ENCODE assay signal across 8 cellular contexts in the genomic region with DNA sequence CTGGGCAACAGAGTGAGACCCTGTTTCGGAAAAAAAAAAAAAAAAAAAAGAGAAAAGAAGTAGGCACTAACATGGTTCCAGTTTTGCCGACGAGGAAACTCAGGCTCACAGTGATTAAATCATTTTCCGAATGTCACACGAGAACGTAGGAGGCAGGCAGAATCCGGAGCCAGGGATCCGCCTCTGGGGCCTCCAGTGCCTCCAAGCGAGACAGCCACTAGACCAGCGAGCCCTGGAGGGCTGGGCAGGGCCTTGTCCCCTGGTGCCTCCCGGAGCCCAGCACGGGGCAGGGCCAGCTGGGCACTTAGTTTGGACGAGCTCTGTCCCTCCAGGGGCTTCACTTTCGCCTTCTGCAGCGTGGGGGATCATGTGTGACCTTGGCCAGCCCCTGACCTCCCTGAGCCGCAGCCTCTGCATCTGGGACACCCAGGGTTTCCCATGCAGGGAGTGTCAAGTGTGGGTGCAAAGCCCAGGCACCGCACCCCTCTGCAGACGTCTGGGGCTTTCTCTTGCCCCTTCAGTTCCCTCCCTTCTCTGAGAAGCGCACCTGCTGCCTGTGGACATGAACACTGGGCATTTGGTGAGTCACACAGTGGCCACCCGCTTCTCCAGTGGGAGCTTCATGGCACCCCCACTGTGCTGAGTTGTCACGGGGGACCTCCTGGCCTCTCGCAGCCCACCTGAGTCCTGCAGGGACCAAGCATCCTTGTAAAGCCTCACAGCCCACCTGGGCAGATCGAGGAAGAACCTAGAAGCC.
DNase-seq lines count a peak whose midpoint lies in the region; ATAC-seq and TF ChIP-seq lines count a peak whose summit lies in the region.

No MANE protein-coding gene starts in this region.

- H3K4me1 Mint-ChIP-seq in T-helper 1 cell treated with Interleukin-12 subunit alpha and Interleukin-12 subunit beta and Interleukin-4 antibody, amounts not matched to agents 30 μg/mL and 1 μg/mL, for 36 hours (ENCODE audit: low read depth), result peaks cover 21% of the 10 kb centered on the region
- peaks cover 12% of the 10 kb centered on the region for H3K4me1 Mint-ChIP-seq in WTC11

- CTCF ChIA-PET in WTC11 (lab: Charles Lee), result interaction anchor here (1.0 to 1.4 kb wide), 2 partner anchors 37 to 240 kb away, joined by 3 to 4 read pairs; no protein-coding TSS in a partner anchor

- DNase-seq in T-helper 1 cell, result no peak
- DNase-seq in WTC11 (ENCODE audit: low spot score), result no peak
- DNase-seq in COR-L47 (lab: John Stamatoyannopoulos, UW), result no peak
- DNase-seq in stimulated activated CD4-positive, alpha-beta T cell treated with anti-CD3 and anti-CD28 coated beads, Interleukin-4, amount 100 ng/mL, for 4 hours, result no peak

- no peak for ATAC-seq in WTC11
- no peak for ATAC-seq in HG03196 (IDR thresholded peaks at IDR 0.05; ENCODE audit: unreplicated experiment)

- H3K27me3 Mint-ChIP-seq in T-helper 1 cell treated with Interleukin-12 subunit alpha and Interleukin-12 subunit beta and Interleukin-4 antibody, amounts not matched to agents 30 μg/mL and 1 μg/mL, for 36 hours (ENCODE audit: low read depth), result peaks cover 6% of the 10 kb centered on the region
- H3K27me3 Mint-ChIP-seq in WTC11 (ENCODE audit: low read depth), result no peaks in the 10 kb centered on the region

- peak overlapping the region; percentile 70 for H3K4me3 Mint-ChIP-seq in T-helper 1 cell treated with Interleukin-12 subunit alpha and Interleukin-12 subunit beta and Interleukin-4 antibody, amounts not matched to agents 30 μg/mL and 1 μg/mL, for 36 hours
- H3K4me3 Mint-ChIP-seq in WTC11, result no peak overlapping the region

- peak overlapping the region; percentile 6 for H3K27ac Mint-ChIP-seq in T-helper 1 cell treated with Interleukin-12 subunit alpha and Interleukin-12 subunit beta and Interleukin-4 antibody, amounts not matched to agents 30 μg/mL and 1 μg/mL, for 36 hours
- peak overlapping the region; percentile 92 for H3K27ac Mint-ChIP-seq in WTC11

- H3K9ac ChIP-seq in iPS-18a (ENCODE audit: low read length), result peak overlapping the region; percentile 19

- H3K9me3 ChIP-seq in iPS-18a (ENCODE audit: control insufficient read depth, low read depth, low read length), result no peaks in the 10 kb centered on the region

- no peaks in the 10 kb centered on the region for H3K36me3 Mint-ChIP-seq in T-helper 1 cell treated with Interleukin-12 subunit alpha and Interleukin-12 subunit beta and Interleukin-4 antibody, amounts not matched to agents 30 μg/mL and 1 μg/mL, for 36 hours (ENCODE audit: low read depth)
- H3K36me3 Mint-ChIP-seq in WTC11, result no peaks in the 10 kb centered on the region

- POLR2A ChIA-PET in WTC11 (lab: Charles Lee), result interaction anchor here (0.6 kb wide), 1 partner anchor 345 kb away, joined by 3 read pairs; no protein-coding TSS in a partner anchor

- no peaks in the 10 kb centered on the region for H3K36me3 ChIP-seq in iPS-18a (ENCODE audit: control insufficient read depth, low read depth, low read length)

- no peaks in the 10 kb centered on the region for H3K4me1 ChIP-seq in iPS-18a (ENCODE audit: control insufficient read depth, low read depth, low read length)

- TF ChIP-seq CTCF in WTC11 (IDR thresholded peaks at IDR 0.05), result no peak

- H3K27ac ChIP-seq in iPS-18a (ENCODE audit: low read length) (no peak overlapping the region), temporal lobe (ENCODE audit: low read depth, low read length) (peak overlapping the region; percentile 94)

- no peaks in the 10 kb centered on the region for H3K9me3 Mint-ChIP-seq in T-helper 1 cell treated with Interleukin-12 subunit alpha and Interleukin-12 subunit beta and Interleukin-4 antibody, amounts not matched to agents 30 μg/mL and 1 μg/mL, for 36 hours
- no peaks in the 10 kb centered on the region for H3K9me3 Mint-ChIP-seq in WTC11

- no peak overlapping the region for H3K4me3 ChIP-seq in iPS-18a (ENCODE audit: low read length)

- no peaks in the 10 kb centered on the region for H3K27me3 ChIP-seq in iPS-18a (ENCODE audit: control insufficient read depth, insufficient read depth, low read length)

TF ChIP-seq in WTC11, 78 proteins besides CTCF, POLR2A, EP300 and RAD21 (continues in another document):
- no peak for TF ChIP-seq ZNF317 (CRISPR knock-in tag; IDR thresholded peaks at IDR 0.05; ENCODE audit: borderline replicate concordance, low read depth)
- no peak for TF ChIP-seq NR1H2 (CRISPR knock-in tag; IDR thresholded peaks at IDR 0.05)
- no peak for TF ChIP-seq GTF2I (CRISPR knock-in tag; conservative IDR thresholded peaks at IDR 0.05)
- no peak for TF ChIP-seq ZNF138 (CRISPR knock-in tag; conservative IDR thresholded peaks at IDR 0.05)
- TF ChIP-seq, protein P1, sequence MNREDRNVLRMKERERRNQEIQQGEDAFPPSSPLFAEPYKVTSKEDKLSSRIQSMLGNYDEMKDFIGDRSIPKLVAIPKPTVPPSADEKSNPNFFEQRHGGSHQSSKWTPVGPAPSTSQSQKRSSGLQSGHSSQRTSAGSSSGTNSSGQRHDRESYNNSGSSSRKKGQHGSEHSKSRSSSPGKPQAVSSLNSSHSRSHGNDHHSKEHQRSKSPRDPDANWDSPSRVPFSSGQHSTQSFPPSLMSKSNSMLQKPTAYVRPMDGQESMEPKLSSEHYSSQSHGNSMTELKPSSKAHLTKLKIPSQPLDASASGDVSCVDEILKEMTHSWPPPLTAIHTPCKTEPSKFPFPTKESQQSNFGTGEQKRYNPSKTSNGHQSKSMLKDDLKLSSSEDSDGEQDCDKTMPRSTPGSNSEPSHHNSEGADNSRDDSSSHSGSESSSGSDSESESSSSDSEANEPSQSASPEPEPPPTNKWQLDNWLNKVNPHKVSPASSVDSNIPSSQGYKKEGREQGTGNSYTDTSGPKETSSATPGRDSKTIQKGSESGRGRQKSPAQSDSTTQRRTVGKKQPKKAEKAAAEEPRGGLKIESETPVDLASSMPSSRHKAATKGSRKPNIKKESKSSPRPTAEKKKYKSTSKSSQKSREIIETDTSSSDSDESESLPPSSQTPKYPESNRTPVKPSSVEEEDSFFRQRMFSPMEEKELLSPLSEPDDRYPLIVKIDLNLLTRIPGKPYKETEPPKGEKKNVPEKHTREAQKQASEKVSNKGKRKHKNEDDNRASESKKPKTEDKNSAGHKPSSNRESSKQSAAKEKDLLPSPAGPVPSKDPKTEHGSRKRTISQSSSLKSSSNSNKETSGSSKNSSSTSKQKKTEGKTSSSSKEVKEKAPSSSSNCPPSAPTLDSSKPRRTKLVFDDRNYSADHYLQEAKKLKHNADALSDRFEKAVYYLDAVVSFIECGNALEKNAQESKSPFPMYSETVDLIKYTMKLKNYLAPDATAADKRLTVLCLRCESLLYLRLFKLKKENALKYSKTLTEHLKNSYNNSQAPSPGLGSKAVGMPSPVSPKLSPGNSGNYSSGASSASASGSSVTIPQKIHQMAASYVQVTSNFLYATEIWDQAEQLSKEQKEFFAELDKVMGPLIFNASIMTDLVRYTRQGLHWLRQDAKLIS (CRISPR knock-in tag; IDR thresholded peaks at IDR 0.05; ENCODE audit: borderline replicate concordance), result no peak
- no peak for TF ChIP-seq IRF2 (CRISPR knock-in tag; IDR thresholded peaks at IDR 0.05; ENCODE audit: borderline replicate concordance, low read depth)
- TF ChIP-seq, protein P2, sequence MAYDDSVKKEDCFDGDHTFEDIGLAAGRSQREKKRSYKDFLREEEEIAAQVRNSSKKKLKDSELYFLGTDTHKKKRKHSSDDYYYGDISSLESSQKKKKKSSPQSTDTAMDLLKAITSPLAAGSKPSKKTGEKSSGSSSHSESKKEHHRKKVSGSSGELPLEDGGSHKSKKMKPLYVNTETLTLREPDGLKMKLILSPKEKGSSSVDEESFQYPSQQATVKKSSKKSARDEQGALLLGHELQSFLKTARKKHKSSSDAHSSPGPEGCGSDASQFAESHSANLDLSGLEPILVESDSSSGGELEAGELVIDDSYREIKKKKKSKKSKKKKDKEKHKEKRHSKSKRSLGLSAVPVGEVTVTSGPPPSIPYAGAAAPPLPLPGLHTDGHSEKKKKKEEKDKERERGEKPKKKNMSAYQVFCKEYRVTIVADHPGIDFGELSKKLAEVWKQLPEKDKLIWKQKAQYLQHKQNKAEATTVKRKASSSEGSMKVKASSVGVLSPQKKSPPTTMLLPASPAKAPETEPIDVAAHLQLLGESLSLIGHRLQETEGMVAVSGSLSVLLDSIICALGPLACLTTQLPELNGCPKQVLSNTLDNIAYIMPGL (CRISPR knock-in tag; IDR thresholded peaks at IDR 0.05), result no peak
- TF ChIP-seq, protein P3, sequence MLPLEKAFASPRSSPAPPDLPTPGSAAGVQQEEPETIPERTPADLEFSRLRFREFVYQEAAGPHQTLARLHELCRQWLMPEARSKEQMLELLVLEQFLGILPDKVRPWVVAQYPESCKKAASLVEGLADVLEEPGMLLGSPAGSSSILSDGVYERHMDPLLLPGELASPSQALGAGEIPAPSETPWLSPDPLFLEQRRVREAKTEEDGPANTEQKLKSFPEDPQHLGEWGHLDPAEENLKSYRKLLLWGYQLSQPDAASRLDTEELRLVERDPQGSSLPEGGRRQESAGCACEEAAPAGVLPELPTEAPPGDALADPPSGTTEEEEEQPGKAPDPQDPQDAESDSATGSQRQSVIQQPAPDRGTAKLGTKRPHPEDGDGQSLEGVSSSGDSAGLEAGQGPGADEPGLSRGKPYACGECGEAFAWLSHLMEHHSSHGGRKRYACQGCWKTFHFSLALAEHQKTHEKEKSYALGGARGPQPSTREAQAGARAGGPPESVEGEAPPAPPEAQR (CRISPR knock-in tag; IDR thresholded peaks at IDR 0.05), result no peak
- TF ChIP-seq, protein P4, sequence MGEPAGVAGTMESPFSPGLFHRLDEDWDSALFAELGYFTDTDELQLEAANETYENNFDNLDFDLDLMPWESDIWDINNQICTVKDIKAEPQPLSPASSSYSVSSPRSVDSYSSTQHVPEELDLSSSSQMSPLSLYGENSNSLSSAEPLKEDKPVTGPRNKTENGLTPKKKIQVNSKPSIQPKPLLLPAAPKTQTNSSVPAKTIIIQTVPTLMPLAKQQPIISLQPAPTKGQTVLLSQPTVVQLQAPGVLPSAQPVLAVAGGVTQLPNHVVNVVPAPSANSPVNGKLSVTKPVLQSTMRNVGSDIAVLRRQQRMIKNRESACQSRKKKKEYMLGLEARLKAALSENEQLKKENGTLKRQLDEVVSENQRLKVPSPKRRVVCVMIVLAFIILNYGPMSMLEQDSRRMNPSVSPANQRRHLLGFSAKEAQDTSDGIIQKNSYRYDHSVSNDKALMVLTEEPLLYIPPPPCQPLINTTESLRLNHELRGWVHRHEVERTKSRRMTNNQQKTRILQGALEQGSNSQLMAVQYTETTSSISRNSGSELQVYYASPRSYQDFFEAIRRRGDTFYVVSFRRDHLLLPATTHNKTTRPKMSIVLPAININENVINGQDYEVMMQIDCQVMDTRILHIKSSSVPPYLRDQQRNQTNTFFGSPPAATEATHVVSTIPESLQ (CRISPR knock-in tag; IDR thresholded peaks at IDR 0.05), result no peak
- TF ChIP-seq FOXJ3 (CRISPR knock-in tag; IDR thresholded peaks at IDR 0.05; ENCODE audit: borderline replicate concordance), result no peak
- TF ChIP-seq SMAD4 (CRISPR knock-in tag; IDR thresholded peaks at IDR 0.05), result no peak
